22 cellular contexts compared by ENCODE assay signal in genomic region chr10:6135589-6136168, GRCh38. TPM values are rescaled to one million over a fixed set of nuclear protein-coding genes. Genes with fewer than 3 reads are reported as not detected.
A peak's percentile ranks its signal among the peaks of the same experiment; 100 is the strongest.
DNase-seq lines count a peak whose midpoint lies in the region; ATAC-seq, FAIRE-seq and TF ChIP-seq lines count a peak whose summit lies in the region.
"Had no signal": no experiment of that assay in that cellular context is flagged by ENCODE, and none has a peak within 500 bp of the region (broad histone marks: within the 10 kb centered on the region; RNA-seq: fewer than 3 reads in every experiment).

No MANE protein-coding gene starts in this region.

- peak overlapping the region; percentile 73 to 78 for H3K27ac Mint-ChIP-seq in natural killer cell treated with Interleukin-12 subunit alpha and Interleukin-12 subunit beta and Interleukin-15 and Interleukin-18, amount 100 ng/mL, for 72 hours
- H3K27ac Mint-ChIP-seq in natural killer cell: no peak overlapping the region
- peak overlapping the region in 1 of 2 donors; percentile 83 for H3K27ac Mint-ChIP-seq in effector memory CD8-positive, alpha-beta T cell
- peak overlapping the region in 1 of 2 donors; percentile 81 for H3K27ac Mint-ChIP-seq in T-cell
- H3K27ac Mint-ChIP-seq: B cell, nephron progenitor cell had no signal

- peaks cover 9 to 14% of the 10 kb centered on the region in 2 donors for H3K27me3 Mint-ChIP-seq in natural killer cell treated with Interleukin-12 subunit alpha and Interleukin-12 subunit beta and Interleukin-15 and Interleukin-18, amount 100 ng/mL, for 72 hours
- H3K27me3 Mint-ChIP-seq in natural killer cell (ENCODE audit: low read depth in 2 of 2): peaks cover 0 to under 1% of the 10 kb centered on the region in 2 donors
- peaks cover 7 to 16% of the 10 kb centered on the region in 2 donors for H3K27me3 Mint-ChIP-seq in effector memory CD8-positive, alpha-beta T cell
- peaks cover 0 to 2% of the 10 kb centered on the region in 2 donors for H3K27me3 Mint-ChIP-seq in T-cell

- POLR2A ChIA-PET in SK-N-SH (lab: Yijun Ruan, JAX): no interaction called here
- POLR2A ChIA-PET in T-cell (lab: Charles Lee): interaction anchor here (0.6 to 1.1 kb wide), 3 partner anchors 9 to 164 kb away, joined by 3 to 7 read pairs (median 4); no protein-coding TSS in a partner anchor

- H3K4me1 Mint-ChIP-seq in natural killer cell treated with Interleukin-12 subunit alpha and Interleukin-12 subunit beta and Interleukin-15 and Interleukin-18, amount 100 ng/mL, for 72 hours (ENCODE audit: low read depth in 2 of 2): peaks cover 33 to 39% of the 10 kb centered on the region in 2 donors
- H3K4me1 Mint-ChIP-seq in natural killer cell (peaks cover 6 to 11% of the 10 kb centered on the region in 2 donors), T-cell (peaks cover 26 to 50% (median 40%) of the 10 kb centered on the region in 3 donors)
- peaks cover 19 to 31% of the 10 kb centered on the region in 2 donors for H3K4me1 Mint-ChIP-seq in effector memory CD8-positive, alpha-beta T cell (ENCODE audit: low read depth in 2 of 2)

- H3K36me3 ChIP-seq in SK-N-SH (replicated peaks in 1 of 2; ENCODE audit: control insufficient read depth in 1 of 2, insufficient read depth in 2 of 2, low read length in 1 of 2): no peaks in the 10 kb centered on the region
- H3K36me3 ChIP-seq: esophagus squamous epithelium, HAP-1, upper lobe of left lung, WERI-Rb-1 had no signal

- H3F3A ChIP-seq in SK-N-SH (replicated peaks; ENCODE audit: insufficient read depth): peaks cover 10% of the 10 kb centered on the region

- H3K9ac ChIP-seq in SK-N-SH: peak overlapping the region; percentile 46; the same call in 1 of the 2 replicates

- ATAC-seq in SK-N-SH treated with all-trans-retinoic acid at 6 μM for 48 hours (no peak), natural killer cell (no peak), GM19351 (IDR thresholded peaks at IDR 0.05; ENCODE audit: unreplicated experiment) (no peak), T-cell (replicated peaks in 1 of 4) (no peak)
- no peak for ATAC-seq in natural killer cell treated with Interleukin-12 subunit alpha and Interleukin-12 subunit beta and Interleukin-15 and Interleukin-18, amount 100 ng/mL, for 72 hours
- ATAC-seq in effector memory CD8-positive, alpha-beta T cell (replicated peaks): no peak
- ATAC-seq: body of pancreas, psoas muscle had no signal

- H3K4me2 ChIP-seq in SK-N-SH: peak overlapping the region; percentile 72; the same call in 1 of the 2 replicates

- peaks cover 0 to 3% of the 10 kb centered on the region in 2 experiments; a peak in 1 of 4 replicates for H3K4me1 ChIP-seq in SK-N-SH (ENCODE audit: control insufficient read depth in 1 of 2, insufficient read depth in 2 of 2, low read depth in 1 of 2, low read length in 1 of 2)
- H3K4me1 ChIP-seq: body of pancreas, HAP-1 had no signal

- TF ChIP-seq EP300 in SK-N-SH (IDR thresholded peaks at IDR 0.05; ENCODE audit: borderline replicate concordance in 1 of 2, low read depth in 1 of 2, low read length in 1 of 2): no peak

- 87% methylated on average over 8 of the region's 8 CpGs for WGBS in SK-N-SH (ENCODE audit: low lambda C conversion rate)

- no peak for FAIRE-seq in RCC 7860 (lab: Jason Lieb, UNC)
- FAIRE-seq: small intestine had no signal

- H3K27me3 ChIP-seq in SK-N-SH (ENCODE audit: insufficient read depth): no peaks in the 10 kb centered on the region; the same call in 1 of the 2 replicates
- H3K27me3 ChIP-seq: body of pancreas had no signal

- DNase-seq in SK-N-SH (no peak), natural killer cell (no peak), RCC 7860 (ENCODE audit: low spot score) (no peak), T-cell (no peak)
- no peak for DNase-seq in natural killer cell treated with Interleukin-12 subunit alpha and Interleukin-12 subunit beta and Interleukin-15 and Interleukin-18, amount 100 ng/mL, for 72 hours (ENCODE audit: low spot score)
- DNase-seq in effector memory CD8-positive, alpha-beta T cell: no peak
- DNase-seq: body of pancreas; effector CD8-positive, alpha-beta T cell; esophagus squamous epithelium; midbrain; NCI-H187; nephron progenitor cell; psoas muscle; SHP77 treated with DMSO at 0.1 percent for 48 hours; upper lobe of left lung; WERI-Rb-1 had no signal

- no peaks in the 10 kb centered on the region for H3K36me3 Mint-ChIP-seq in natural killer cell treated with Interleukin-12 subunit alpha and Interleukin-12 subunit beta and Interleukin-15 and Interleukin-18, amount 100 ng/mL, for 72 hours
- no peaks in the 10 kb centered on the region for H3K36me3 Mint-ChIP-seq in natural killer cell
- H3K36me3 Mint-ChIP-seq in effector memory CD8-positive, alpha-beta T cell (ENCODE audit: insufficient read depth): peaks cover 7% of the 10 kb centered on the region
- no peaks in the 10 kb centered on the region for H3K36me3 Mint-ChIP-seq in T-cell

- intact Hi-C loops in natural killer cell (cut with micrococcal nuclease): no loop called here

- H3K9me3 Mint-ChIP-seq in natural killer cell treated with Interleukin-12 subunit alpha and Interleukin-12 subunit beta and Interleukin-15 and Interleukin-18, amount 100 ng/mL, for 72 hours: no peaks in the 10 kb centered on the region
- H3K9me3 Mint-ChIP-seq in natural killer cell (no peaks in the 10 kb centered on the region), T-cell (no peaks in the 10 kb centered on the region)
- no peaks in the 10 kb centered on the region for H3K9me3 Mint-ChIP-seq in effector memory CD8-positive, alpha-beta T cell
- H3K9me3 Mint-ChIP-seq: nephron progenitor cell had no signal

- H3K4me3 Mint-ChIP-seq in natural killer cell treated with Interleukin-12 subunit alpha and Interleukin-12 subunit beta and Interleukin-15 and Interleukin-18, amount 100 ng/mL, for 72 hours: peak overlapping the region; percentile 78
- H3K4me3 Mint-ChIP-seq in natural killer cell (no peak overlapping the region), T-cell (no peak overlapping the region)
- peak overlapping the region; percentile 2 to 38 for H3K4me3 Mint-ChIP-seq in effector memory CD8-positive, alpha-beta T cell
- H3K4me3 Mint-ChIP-seq: B cell, nephron progenitor cell had no signal

- no peak overlapping the region for H2AFZ ChIP-seq in SK-N-SH (ENCODE audit: low read depth)

- TF ChIP-seq CTCF in SK-N-SH (IDR thresholded peaks at IDR 0.05) (no peak), natural killer cell (IDR thresholded peaks at IDR 0.05) (no peak)

- no peak for TF ChIP-seq RAD21 in SK-N-SH (IDR thresholded peaks at IDR 0.05; ENCODE audit: low read length)

- H3K27ac ChIP-seq in SK-N-SH (ENCODE audit: low read depth in 2 of 2, low read length in 1 of 2): peak overlapping the region in 1 of 2 experiments; percentile 56; a peak in 2 of 4 replicates
- H3K27ac ChIP-seq: 22Rv1, body of pancreas, esophagus squamous epithelium, psoas muscle, upper lobe of left lung, WERI-Rb-1 had no signal

- CTCF ChIA-PET in SK-N-SH (lab: Yijun Ruan, JAX) (interaction anchor here (0.7 to 3.3 kb wide), 8 partner anchors 8 to 266 kb away, joined by 3 to 13 read pairs (median 4); partner anchors contain the start of gene PFKFB3), T-cell (lab: Charles Lee) (interaction anchor here (1.3 to 1.6 kb wide), 3 partner anchors 10 to 67 kb away, joined by 3 to 7 read pairs (median 4); partner anchors contain the start of gene PFKFB3 (in 2 of the 2))

- H3K9me2 ChIP-seq in SK-N-SH: no peaks in the 10 kb centered on the region

- 0 out of 4 replicates have a peak overlapping the region, but pooled peaks of 1 of the 2 experiments have one; percentile 6 for H3K4me3 ChIP-seq in SK-N-SH (ENCODE audit: low read depth in 2 of 2, low read length in 1 of 2)
- H3K4me3 ChIP-seq: body of pancreas, esophagus squamous epithelium, HAP-1, psoas muscle, upper lobe of left lung had no signal

- H3K9me3 ChIP-seq in SK-N-SH: no peaks in the 10 kb centered on the region
- H3K9me3 ChIP-seq: body of pancreas, esophagus squamous epithelium, HAP-1, psoas muscle, upper lobe of left lung had no signal

- H3K79me2 ChIP-seq in SK-N-SH (ENCODE audit: insufficient read depth): no peaks in the 10 kb centered on the region

- no peaks in the 10 kb centered on the region for H4K20me1 ChIP-seq in SK-N-SH (ENCODE audit: insufficient read depth)

TF ChIP-seq in SK-N-SH, 30 proteins besides CTCF, POLR2A, EP300 and RAD21 (continues in another document):
- TF ChIP-seq NFIC (IDR thresholded peaks at IDR 0.05; ENCODE audit: borderline replicate concordance): no peak
- no peak for TF ChIP-seq SMC3 (IDR thresholded peaks at IDR 0.05; ENCODE audit: low read depth, low read length)
- TF ChIP-seq POLR2AphosphoS5 (IDR thresholded peaks at IDR 0.05; ENCODE audit: low read depth, low read length): no peak
- TF ChIP-seq CHD2 (IDR thresholded peaks at IDR 0.05; ENCODE audit: low read length, partially characterized antibody): no peak
- no peak for TF ChIP-seq TAF1 (IDR thresholded peaks at IDR 0.05; ENCODE audit: borderline replicate concordance, low read depth, low read length)
- no peak for TF ChIP-seq TCF12 (IDR thresholded peaks at IDR 0.05)
- TF ChIP-seq YY1 (IDR thresholded peaks at IDR 0.05; ENCODE audit: low read depth): no peak
- TF ChIP-seq FOXJ3 (CRISPR knock-in tag; IDR thresholded peaks at IDR 0.05): no peak
- no peak for TF ChIP-seq ELF1 (IDR thresholded peaks at IDR 0.05)
- TF ChIP-seq SIN3A (IDR thresholded peaks at IDR 0.05; ENCODE audit: borderline replicate concordance, low read depth, low read length): no peak
- no peak for TF ChIP-seq MEF2A (IDR thresholded peaks at IDR 0.05; ENCODE audit: borderline replicate concordance, low read depth)

TF ChIP-seq in SK-N-SH treated with all-trans-retinoic acid at 6 μM for 48 hours, 23 proteins besides CTCF, POLR2A, EP300 and RAD21 (continues in another document):
- TF ChIP-seq ZNF8 (CRISPR knock-in tag; IDR thresholded peaks at IDR 0.05) (no peak), PATZ1 (CRISPR knock-in tag; IDR thresholded peaks at IDR 0.05; ENCODE audit: borderline replicate concordance) (no peak)

RNA-seq across cellular contexts. Expression of gene RBM17, which starts 46.8 kb away (rescaled TPM):
- 32.6 and 34.2 TPM in 2 replicates for polyA plus RNA-seq in SK-N-SH (2012; rRNA removed)
- 25.2 and 25.9 TPM in 2 replicates for polyA plus RNA-seq in SK-N-SH (2012; cell fraction: cytosol; rRNA removed)
- 94.6 and 118 TPM in 2 replicates for polyA plus RNA-seq in SK-N-SH (2012; cell fraction: nucleus; rRNA removed)
- 100 to 1,000 TPM; 195 to 294 TPM for total RNA-seq in natural killer cell treated with Interleukin-12 subunit alpha and Interleukin-12 subunit beta and Interleukin-15 and Interleukin-18, amount 100 ng/mL, for 72 hours
- 100 to 1,000 TPM; 120 to 147 (median 147) TPM for total RNA-seq in natural killer cell
- total RNA-seq in T-cell: 100 to 1,000 TPM; 119 to 148 (median 127) TPM

Comparison
In these comparisons a context has a peak if more than half of its experiments do, and no peak if none do; other contexts are left out.
1. H3K27ac Mint-ChIP-seq: peak in natural killer cell treated with Interleukin-12 subunit alpha and Interleukin-12 subunit beta and Interleukin-15 and Interleukin-18, amount 100 ng/mL, for 72 hours (2 of 2); none in natural killer cell (0 of 2).
2. H3K4me3 Mint-ChIP-seq: peak in natural killer cell treated with Interleukin-12 subunit alpha and Interleukin-12 subunit beta and Interleukin-15 and Interleukin-18, amount 100 ng/mL, for 72 hours (single experiment) and effector memory CD8-positive, alpha-beta T cell (2 of 2); none in natural killer cell (single experiment) and T-cell (0 of 3).